Comparison of ENCODE assay signal across 15 cellular contexts in genomic region chr22:19871023-19871844, GRCh38. TPM values are rescaled to one million over a fixed set of nuclear protein-coding genes. Genes with fewer than 3 reads are reported as not detected.
DNase-seq lines count a peak whose midpoint lies in the region; ATAC-seq and TF ChIP-seq lines count a peak whose summit lies in the region.
"Had no signal": no experiment of that assay in that cellular context is flagged by ENCODE, and none has a peak within 500 bp of the region (broad histone marks: within the 10 kb centered on the region; RNA-seq: fewer than 3 reads in every experiment).

No MANE protein-coding gene starts in this region.

- TF ChIP-seq POLR2A in IMR-90 (IDR thresholded peaks at IDR 0.05; ENCODE audit: low read depth, low read length) = no peak

- H4K20me1 ChIP-seq in IMR-90 (ENCODE audit: insufficient read depth, low read length) = no peaks in the 10 kb centered on the region
- no peaks in the 10 kb centered on the region for H4K20me1 ChIP-seq in mammary epithelial cell (ENCODE audit: insufficient read depth, low read length)

- H4K91ac ChIP-seq in IMR-90 (ENCODE audit: insufficient read depth, low read depth, low read length) = no peak overlapping the region

- H3K27me3 ChIP-seq in IMR-90 (ENCODE audit: control insufficient read depth, insufficient read depth, low read length) (no peaks in the 10 kb centered on the region), right cardiac atrium (ENCODE audit: control insufficient read depth, insufficient read depth) (no peaks in the 10 kb centered on the region), mammary epithelial cell (ENCODE audit: insufficient read depth, low read length) (no peaks in the 10 kb centered on the region)
- H3K27me3 ChIP-seq: MG63, uterus had no signal

- H3K36me3 ChIP-seq in IMR-90 (ENCODE audit: control insufficient read depth, insufficient read depth, low read length) (peaks cover 1% of the 10 kb centered on the region; the same call in 1 of the 2 replicates), mammary epithelial cell (ENCODE audit: insufficient read depth, low read length) (no peaks in the 10 kb centered on the region)
- H3K36me3 ChIP-seq: uterus had no signal

- CTCF ChIA-PET in IMR-90 (lab: Yijun Ruan, JAX) = no interaction called here
- CTCF ChIA-PET in mammary epithelial cell (lab: Charles Lee; ENCODE audit: low non-redundant PET) = no interaction called here

- TF ChIP-seq CTCF in IMR-90 (conservative IDR thresholded peaks at IDR 0.05; ENCODE audit: low read depth, low read length) (no peak), mammary epithelial cell (conservative IDR thresholded peaks at IDR 0.05 in 1 of 2, IDR thresholded peaks at IDR 0.05 in 1 of 2; ENCODE audit: extremely low read depth in 1 of 2, insufficient read depth in 1 of 2, low read depth in 1 of 2, low read length in 2 of 2) (no peak)

- no peak overlapping the region for H3K4ac ChIP-seq in IMR-90 (ENCODE audit: low read depth, low read length)

- no peak overlapping the region for H2BK5ac ChIP-seq in IMR-90 (ENCODE audit: low read depth, low read length, poor library complexity, severe bottlenecking)

- peak overlapping the region; percentile 16 for H2AK9ac ChIP-seq in IMR-90 (replicated peaks; ENCODE audit: low read depth, low read length, poor library complexity)

- in situ Hi-C loops in IMR-90 (cut with MboI; ENCODE audit: low sequenced_read_pairs) = no loop called here
- in situ Hi-C loops in mammary epithelial cell (cut with MboI; ENCODE audit: low sequenced_read_pairs in 2 of 2) = no loop called here

- POLR2A ChIA-PET in IMR-90 (lab: Charles Lee; ENCODE audit: unreplicated experiment) = no interaction called here

- 86% methylated on average over 11 of the region's 19 CpGs; no CpG with 5 or more reads in 1 of the 2 experiments for WGBS in IMR-90 (ENCODE audit: extremely low coverage in 2 of 2, insufficient read length in 1 of 2), 2 experiments
- 67% methylated on average over 19 of the region's 19 CpGs for WGBS in right cardiac atrium
- 100% methylated on average over 12 of the region's 19 CpGs for WGBS in mammary epithelial cell (ENCODE audit: low coverage, missing lambda C conversion rate)

- no peak for ATAC-seq in IMR-90 (ENCODE audit: low read depth)
- no peak for ATAC-seq in right cardiac atrium
- ATAC-seq in sciatic nerve = no peak
- ATAC-seq: activated naive CD4-positive, alpha-beta T cell treated with anti-CD3 and anti-CD28 coated beads, Interleukin-2, amount 50 U/mL, for 72 hours had no signal

- H3K79me1 ChIP-seq in IMR-90 (ENCODE audit: low read depth in 1 of 2, low read length in 2 of 2) = no peaks in the 10 kb centered on the region

- H3K4me2 ChIP-seq in IMR-90 (ENCODE audit: low read depth, low read length) (no peak overlapping the region), mammary epithelial cell (ENCODE audit: insufficient read depth, low read depth, low read length) (no peak overlapping the region)

- no peak overlapping the region for H2BK15ac ChIP-seq in IMR-90 (ENCODE audit: low read depth, low read length)

- no peak overlapping the region for H3K14ac ChIP-seq in IMR-90 (replicated peaks; ENCODE audit: low read depth, low read length)

- H2AK5ac ChIP-seq in IMR-90 (ENCODE audit: low read depth, low read length) = no peak overlapping the region

- H3K4me1 ChIP-seq in IMR-90 (ENCODE audit: control insufficient read depth, insufficient read depth, low read length) (no peaks in the 10 kb centered on the region), right cardiac atrium (ENCODE audit: control insufficient read depth, insufficient read depth, low read length) (no peaks in the 10 kb centered on the region), mammary epithelial cell (ENCODE audit: insufficient read depth, low read length) (peaks cover 43% of the 10 kb centered on the region)

- no peak overlapping the region for H3K23ac ChIP-seq in IMR-90 (ENCODE audit: low read depth, low read length)

- no peaks in the 10 kb centered on the region for H3K79me2 ChIP-seq in mammary epithelial cell (ENCODE audit: insufficient read depth, low read length)

- dilution Hi-C loops in IMR-90 (cut with HindIII; ENCODE audit: low sequenced_read_pairs, unreplicated experiment) = no loop called here
- dilution Hi-C loops in mammary epithelial cell (cut with HindIII; ENCODE audit: low sequenced_read_pairs) = loop anchor here (5.0 kb wide), 1 partner anchor 51 kb away; no protein-coding TSS in a partner anchor

- intact Hi-C loops in IMR-90 (cut with micrococcal nuclease) (no loop called here), right cardiac atrium (cut with DNase I) (no loop called here), sciatic nerve (cut with DNase I) (no loop called here), mammary epithelial cell (cut with micrococcal nuclease) (no loop called here)

- H2AFZ ChIP-seq in IMR-90 (replicated peaks; ENCODE audit: low read length, poor library complexity) (no peak overlapping the region), mammary epithelial cell (ENCODE audit: low read depth, low read length) (no peak overlapping the region)

- no peak overlapping the region for H3K9ac ChIP-seq in IMR-90 (ENCODE audit: low read depth, low read length)
- H3K9ac ChIP-seq in mammary epithelial cell (ENCODE audit: insufficient read depth, low read length) = no peak overlapping the region

- H3K56ac ChIP-seq in IMR-90 (ENCODE audit: extremely low read depth, insufficient read depth, low read length) = no peak overlapping the region

- H2BK20ac ChIP-seq in IMR-90 (ENCODE audit: low read depth, low read length) = no peak overlapping the region

- BruUV-seq in IMR-90 (replicated peaks; lab: Mats Ljungman, UMichigan) (no TSS peak), mammary epithelial cell (replicated peaks; lab: Mats Ljungman, UMichigan) (no TSS peak)

- no peak overlapping the region for H4K8ac ChIP-seq in IMR-90 (ENCODE audit: low read depth in 2 of 2, low read length in 2 of 2)

- H3K9me1 ChIP-seq in IMR-90 (ENCODE audit: insufficient read depth, low read length) = 0 out of 2 replicates have a peak, but pooled peaks cover 2% of the 10 kb centered on the region

- H3K9me3 ChIP-seq in IMR-90 (ENCODE audit: control insufficient read depth, insufficient read depth, low read length) (no peaks in the 10 kb centered on the region), right cardiac atrium (ENCODE audit: control insufficient read depth, low read length) (no peaks in the 10 kb centered on the region), mammary epithelial cell (replicated peaks; ENCODE audit: insufficient read depth, low read length) (no peaks in the 10 kb centered on the region)
- H3K9me3 ChIP-seq: MG63, uterus had no signal

- no peak overlapping the region for H4K5ac ChIP-seq in IMR-90 (ENCODE audit: low read depth, low read length)

- H3K4me3 ChIP-seq in IMR-90 (ENCODE audit: insufficient read depth, low read depth, low read length) (no peak overlapping the region), right cardiac atrium (ENCODE audit: low read length) (no peak overlapping the region), mammary epithelial cell (replicated peaks in 1 of 3; ENCODE audit: insufficient read depth in 1 of 3, low read depth in 2 of 3, low read length in 3 of 3) (no peak overlapping the region)
- H3K4me3 ChIP-seq: MG63, uterus had no signal

- peak; percentile 14 for DNase-seq in activated CD8-positive, alpha-beta memory T cell treated with anti-CD3 and anti-CD28 coated beads, Interleukin-2, amount 50 U/mL, for 4 hours
- DNase-seq in activated CD8-positive, alpha-beta memory T cell treated with anti-CD3 and anti-CD28 coated beads, Interleukin-2, amount 50 U/mL, for 48 hours = no peak
- DNase-seq in IMR-90 (no peak), right cardiac atrium (peak; percentile 8 to 52 (median 22)), sciatic nerve (ENCODE audit: low spot score) (peak; percentile 49), KG1 (lab: John Stamatoyannopoulos, UW) (no peak), mammary epithelial cell (no peak), HUDEP-2 (lab: John Stamatoyannopoulos, UW; ENCODE audit: unreplicated experiment in 76 of 76) (no peak)
- DNase-seq: central memory CD4-positive, alpha-beta T cell; foreskin melanocyte; MG63; NCI-H2081; T1000 had no signal

- H2BK120ac ChIP-seq in IMR-90 (ENCODE audit: low read depth, low read length) = no peak overlapping the region

- no peak overlapping the region for H3K18ac ChIP-seq in IMR-90 (ENCODE audit: low read depth, low read length)

- no peak for TF ChIP-seq RAD21 in IMR-90 (IDR thresholded peaks at IDR 0.05; ENCODE audit: low read length)

- no peak overlapping the region for H3K27ac ChIP-seq in IMR-90 (ENCODE audit: insufficient read depth, low read length)
- H3K27ac ChIP-seq in right cardiac atrium (ENCODE audit: low read length) = no peak overlapping the region
- no peak overlapping the region for H3K27ac ChIP-seq in mammary epithelial cell (ENCODE audit: insufficient read depth, low read depth, low read length)
- H3K27ac ChIP-seq: uterus had no signal

TF ChIP-seq in IMR-90, 13 proteins besides CTCF, POLR2A, EP300 and RAD21 (continues in another document):
- TF ChIP-seq SMC3 (IDR thresholded peaks at IDR 0.05; ENCODE audit: low read depth, low read length) (no peak), MAFK (IDR thresholded peaks at IDR 0.05; ENCODE audit: low read depth, low read length) (no peak), MAZ (IDR thresholded peaks at IDR 0.05; ENCODE audit: borderline replicate concordance, low read depth, low read length) (no peak), BHLHE40 (IDR thresholded peaks at IDR 0.05; ENCODE audit: low read depth, low read length) (no peak), CHD1 (IDR thresholded peaks at IDR 0.05; ENCODE audit: low read depth, low read length) (no peak)

RNA-seq across cellular contexts. Expression of gene GNB1L, which starts 16.6 kb away (rescaled TPM):
- total RNA-seq in IMR-90 (2012; rRNA removed) = 1.7 and 2.5 TPM in 2 replicates
- polyA plus RNA-seq in IMR-90 (2012; rRNA removed) = 4.4 and 5.5 TPM in 2 replicates
- 5.3 and 8.3 TPM in 2 replicates for polyA plus RNA-seq in IMR-90 (2012; cell fraction: cytosol; rRNA removed)
- 3.5 and 12.3 TPM in 2 replicates for polyA plus RNA-seq in IMR-90 (2012; cell fraction: nucleus; rRNA removed; ENCODE audit: low replicate concordance)
- total RNA-seq in right cardiac atrium = 1 to 10 TPM; 2.8 to 4.9 (median 4.0) TPM
- polyA plus RNA-seq in right cardiac atrium = 2.1 TPM
- total RNA-seq in sciatic nerve = 6.2 TPM
- 1 to 10 TPM; 3.8 to 7.8 TPM for total RNA-seq in mammary epithelial cell
- 7.9 TPM for polyA plus RNA-seq in mammary epithelial cell
- polyA minus RNA-seq in mammary epithelial cell = 0.93 TPM

RNA-seq across cellular contexts. Expression of gene RTL10, which starts 16.6 kb away (rescaled TPM):
- total RNA-seq in IMR-90 (2012; rRNA removed) = 8.6 TPM in 2 replicates
- polyA plus RNA-seq in IMR-90 (2012; rRNA removed) = 12.1 and 14.0 TPM in 2 replicates
- 8.4 and 9.2 TPM in 2 replicates for polyA plus RNA-seq in IMR-90 (2012; cell fraction: cytosol; rRNA removed)
- polyA plus RNA-seq in IMR-90 (2012; cell fraction: nucleus; rRNA removed; ENCODE audit: low replicate concordance) = 24.4 and 41.2 TPM in 2 replicates
- 1 to 10 TPM; 6.8 to 9.9 (median 8.8) TPM for total RNA-seq in right cardiac atrium
- polyA plus RNA-seq in right cardiac atrium = 5.8 TPM
- 22.9 TPM for total RNA-seq in sciatic nerve
- total RNA-seq in mammary epithelial cell = 10 to 100 TPM; 20.7 to 21.9 TPM
- polyA plus RNA-seq in mammary epithelial cell = 17.8 TPM
- 72.2 TPM for polyA minus RNA-seq in mammary epithelial cell

Comparison
In these comparisons a context has a peak if more than half of its experiments do, and no peak if none do; other contexts are left out.
1. DNase-seq: peak in activated CD8-positive, alpha-beta memory T cell treated with anti-CD3 and anti-CD28 coated beads, Interleukin-2, amount 50 U/mL, for 4 hours (single experiment), right cardiac atrium (3 of 3) and sciatic nerve (single experiment); none in activated CD8-positive, alpha-beta memory T cell treated with anti-CD3 and anti-CD28 coated beads, Interleukin-2, amount 50 U/mL, for 48 hours (single experiment), IMR-90 (single experiment), KG1 (single experiment), mammary epithelial cell (single experiment) and HUDEP-2 (0 of 76).